ENCODE assay signal across 27 cellular contexts in genomic region chr1:85128296-85128695, GRCh38.
A peak's percentile ranks its signal among the peaks of the same experiment; 100 is the strongest.
DNase-seq lines count a peak whose midpoint lies in the region; ATAC-seq, FAIRE-seq and TF ChIP-seq lines count a peak whose summit lies in the region.
"Had no signal": no experiment of that assay in that cellular context is flagged by ENCODE, and none has a peak within 500 bp of the region (broad histone marks: within the 10 kb centered on the region; RNA-seq: fewer than 3 reads in every experiment).

No MANE protein-coding gene starts in this region.

- TF ChIP-seq POLR2A in GM12891 (IDR thresholded peaks at IDR 0.05; ENCODE audit: low read depth, low read length) = no peak

- FAIRE-seq in GM12891 (lab: Jason Lieb, UNC) = no peak
- FAIRE-seq: H1 had no signal

- peak; percentile 34 for DNase-seq in AG09319 (ENCODE audit: extremely low read depth, low read depth)
- DNase-seq in HS-27A (ENCODE audit: low read depth) = peak; percentile 22
- DNase-seq in astrocyte of the hippocampus (ENCODE audit: low read depth, low spot score) = peak; percentile 25
- peak; percentile 19 for DNase-seq in hepatic stellate cell (ENCODE audit: low spot score)
- no peak for DNase-seq in GM12891 (ENCODE audit: insufficient read length, low spot score)
- DNase-seq in NCI-H1417 treated with DMSO at 0.1 percent for 48 hours (lab: John Stamatoyannopoulos, UW) = no peak
- DNase-seq: ACHN; activated CD4-positive, alpha-beta T cell treated with anti-CD3 and anti-CD28 coated beads, Interleukin-2, amount 10 ng/mL, durations not matched to agents 24 days and 14 days; activated naive CD4-positive, alpha-beta T cell; activated T-cell treated with anti-CD3 and anti-CD28 coated beads, Interleukin-2, amount 50 U/mL, for 48 hours; caudate nucleus; CD4-positive, CD25-positive, alpha-beta regulatory T cell; gastrocnemius medialis; GDM1; hypothalamus; Karpas-422; left ventricle myocardium superior; naive thymus-derived CD4-positive, alpha-beta T cell; NCI-H146; NCI-H510A treated with DMSO at 0.1 percent for 48 hours; nucleus accumbens; stimulated activated CD4-positive, alpha-beta T cell treated with anti-CD3 and anti-CD28 coated beads, Interleukin-4, amount 100 ng/mL, for 24 hours; stimulated activated naive CD4-positive, alpha-beta T cell treated with Interleukin-2 at 50 U/mL for 16 hours; T-helper 2 cell had no signal

- no peak for TF ChIP-seq CTCF in AG09319 (IDR thresholded peaks at IDR 0.05; ENCODE audit: low read depth, low read length)

- no peak for ATAC-seq in HG02623 (IDR thresholded peaks at IDR 0.05; ENCODE audit: unreplicated experiment)
- no peak for ATAC-seq in HG02973 (IDR thresholded peaks at IDR 0.05; ENCODE audit: unreplicated experiment)
- ATAC-seq: gastrocnemius medialis; left ventricle myocardium superior; naive thymus-derived CD4-positive, alpha-beta T cell had no signal

TF ChIP-seq in GM12891, 5 proteins besides CTCF, POLR2A, EP300 and RAD21:
- no peak for TF ChIP-seq POLR2AphosphoS5 (IDR thresholded peaks at IDR 0.05; ENCODE audit: low read depth, low read length)
- no peak for TF ChIP-seq POU2F2 (IDR thresholded peaks at IDR 0.05; ENCODE audit: low read depth, low read length)
- TF ChIP-seq TAF1 (IDR thresholded peaks at IDR 0.05; ENCODE audit: low read depth, low read length) = no peak
- no peak for TF ChIP-seq SPI1 (IDR thresholded peaks at IDR 0.05; ENCODE audit: low read depth, low read length)
- TF ChIP-seq PAX5 (IDR thresholded peaks at IDR 0.05; ENCODE audit: insufficient read depth, low read length, severe bottlenecking) = no peak

Comparison
In these comparisons a context has a peak if more than half of its experiments do, and no peak if none do; other contexts are left out.
1. DNase-seq: peak in AG09319 (single experiment), HS-27A (single experiment), astrocyte of the hippocampus (single experiment) and hepatic stellate cell (single experiment); none in GM12891 (single experiment) and NCI-H1417 treated with DMSO at 0.1 percent for 48 hours (single experiment).